Comparison of ENCODE assay signal across 23 cellular contexts in the genomic region with DNA sequence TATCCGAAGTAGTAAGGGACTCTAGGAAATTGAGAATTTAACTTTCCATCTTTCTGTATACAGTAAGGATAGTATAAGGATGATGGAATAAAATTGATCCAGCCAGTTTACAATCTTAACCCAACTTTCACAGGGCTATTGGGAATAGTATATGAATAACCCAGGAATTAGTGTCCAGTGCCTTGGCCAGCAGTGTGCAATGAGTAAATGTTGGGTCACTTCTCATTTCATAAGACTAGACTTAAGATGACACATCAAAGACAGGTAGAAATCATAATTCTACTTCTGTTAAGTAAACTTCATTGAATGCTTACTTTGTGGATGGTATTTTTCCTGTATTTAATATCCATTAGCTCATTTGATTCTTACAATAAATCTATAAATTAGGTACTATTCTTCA.
DNase-seq lines count a peak whose midpoint lies in the region; ATAC-seq, FAIRE-seq and TF ChIP-seq lines count a peak whose summit lies in the region.
"Had no signal": no experiment of that assay in that cellular context is flagged by ENCODE, and none has a peak within 500 bp of the region (broad histone marks: within the 10 kb centered on the region; RNA-seq: fewer than 3 reads in every experiment).

No MANE protein-coding gene starts in this region.

- peaks cover 8% of the 10 kb centered on the region for H3K9me3 ChIP-seq in RWPE2 (ENCODE audit: severe bottlenecking)
- no peaks in the 10 kb centered on the region for H3K9me3 ChIP-seq in kidney (ENCODE audit: control insufficient read depth in 1 of 2, low read length in 2 of 2)
- H3K9me3 ChIP-seq: BE2C had no signal

- H3K27me3 ChIP-seq in RWPE2 (ENCODE audit: insufficient read depth, poor library complexity, severe bottlenecking) = no peaks in the 10 kb centered on the region
- H3K27me3 ChIP-seq: BE2C had no signal

- no peak for TF ChIP-seq CTCF in RWPE2 (IDR thresholded peaks at IDR 0.05; ENCODE audit: poor library complexity, severe bottlenecking)
- TF ChIP-seq CTCF in fibroblast of mammary gland (conservative IDR thresholded peaks at IDR 0.05; ENCODE audit: control insufficient read depth, insufficient read depth, low read depth, low read length) = no peak
- TF ChIP-seq CTCF in kidney (IDR thresholded peaks at IDR 0.05; ENCODE audit: borderline replicate concordance, extremely low read depth, insufficient read depth) = no peak

- H3K9ac ChIP-seq in kidney (ENCODE audit: low read length in 2 of 2) = no peak overlapping the region

- intact Hi-C loops in kidney (cut with DNase I) = no loop called here

- POLR2A ChIA-PET in HEK293T (lab: Yijun Ruan, JAX) = no interaction called here

- DNase-seq in HCEC 1CT (peak; percentile 28), RWPE2 (ENCODE audit: low spot score) (no peak), fibroblast of mammary gland (ENCODE audit: low read depth) (peak; percentile 34), cortex of kidney (lab: John Stamatoyannopoulos, UW) (no peak), HEK293T (ENCODE audit: extremely low spot score) (no peak), NCI-H2227 (lab: John Stamatoyannopoulos, UW; ENCODE audit: unreplicated experiment) (no peak), kidney (no peak)
- DNase-seq: ACHN; BE2C; C1 segment of cervical spinal cord; CD4-positive, CD25-positive, alpha-beta regulatory T cell; CD8-positive, alpha-beta memory T cell; COR-L47; DMS 273 treated with DMSO at 0.1 percent for 48 hours; DMS53; DND-41; EL; GOT3; H7 had no signal

- no peaks in the 10 kb centered on the region for H3K36me3 ChIP-seq in RWPE2 (ENCODE audit: low read depth)
- no peaks in the 10 kb centered on the region for H3K36me3 ChIP-seq in kidney (ENCODE audit: control insufficient read depth in 1 of 2, insufficient read depth in 2 of 2, low read length in 2 of 2)
- H3K36me3 ChIP-seq: BE2C had no signal

- FAIRE-seq in kidney (lab: Jason Lieb, UNC) = no peak
- FAIRE-seq: A204.1, G401.6, GM12891, HepG2 had no signal

- peak; percentile 73 for ATAC-seq in RWPE2 (ENCODE audit: low read depth)
- ATAC-seq: HepG2 had no signal

- H3K4me1 ChIP-seq in RWPE2 (ENCODE audit: insufficient read depth, poor library complexity, severe bottlenecking) = peaks cover 14% of the 10 kb centered on the region
- H3K4me1 ChIP-seq in kidney (ENCODE audit: control insufficient read depth in 1 of 2, insufficient read depth in 1 of 2, low read depth in 1 of 2, low read length in 2 of 2) = no peaks in the 10 kb centered on the region
- H3K4me1 ChIP-seq: BE2C had no signal

- H3K27ac ChIP-seq in RWPE2 (ENCODE audit: poor library complexity, severe bottlenecking) (peak overlapping the region; percentile 77), kidney (ENCODE audit: low read depth in 2 of 2, low read length in 2 of 2) (no peak overlapping the region)

- H3K4me3 ChIP-seq in RWPE2 (ENCODE audit: severe bottlenecking) = no peak overlapping the region
- no peak overlapping the region for H3K4me3 ChIP-seq in fibroblast of mammary gland (ENCODE audit: control insufficient read depth, low read depth, low read length)
- no peak overlapping the region for H3K4me3 ChIP-seq in kidney (ENCODE audit: low read length in 2 of 2)

- CTCF ChIA-PET in HEK293T (lab: Yijun Ruan, JAX) = no interaction called here

TF ChIP-seq in HEK293T, 16 proteins besides CTCF, POLR2A, EP300 and RAD21:
- no peak for TF ChIP-seq ZNF384 (IDR thresholded peaks at IDR 0.05)

Comparison
In these comparisons a context has a peak if more than half of its experiments do, and no peak if none do; other contexts are left out.
1. DNase-seq: peak in HCEC 1CT (single experiment) and fibroblast of mammary gland (single experiment); none in RWPE2 (single experiment), cortex of kidney (single experiment), HEK293T (single experiment), NCI-H2227 (single experiment) and kidney (single experiment).